Comparison of ENCODE assay signal across 17 cellular contexts in genomic region chr16:75272629-75273028, GRCh38. TPM values are rescaled to one million over a fixed set of nuclear protein-coding genes. Genes with fewer than 3 reads are reported as not detected.
DNase-seq lines count a peak whose midpoint lies in the region; ATAC-seq, FAIRE-seq and TF ChIP-seq lines count a peak whose summit lies in the region.
"Not testable (repeated sequence)": the region's sequence is repeated elsewhere in the genome, so short reads cannot be mapped to it uniquely, and the experiment has no call there.
"Had no signal": no experiment of that assay in that cellular context is flagged by ENCODE, and none has a peak within 500 bp of the region (broad histone marks: within the 10 kb centered on the region; RNA-seq: fewer than 3 reads in every experiment).

No MANE protein-coding gene starts in this region.

- 69% methylated on average over 10 of the region's 10 CpGs for WGBS in HepG2 (ENCODE audit: low lambda C conversion rate)

- not testable (repeated sequence) for H3K9me3 Mint-ChIP-seq in central memory CD8-positive, alpha-beta T cell; mesothelial cell of epicardium; osteocyte (ENCODE audit: unreplicated experiment)

- CTCF ChIA-PET in HEK293 (lab: Yijun Ruan, JAX); HepG2 (lab: Yijun Ruan, JAX; ENCODE audit: low intra/inter-chr PET ratio, low total read pairs): not testable (repeated sequence)
- CTCF ChIA-PET in RWPE1 (lab: Yijun Ruan, JAX): interaction anchor here (0.6 kb wide), 3 partner anchors 20 to 36 kb away, joined by 3 to 7 read pairs (median 5); no protein-coding TSS in a partner anchor

- not testable (repeated sequence) for H3K27me3 ChIP-seq in GM06990 (replicated peaks; ENCODE audit: control insufficient read depth, insufficient read depth, low read length); HepG2 (ENCODE audit: control insufficient read depth in 1 of 2, insufficient read depth in 2 of 2, low read length in 2 of 2)

- H3K4me3 Mint-ChIP-seq in central memory CD8-positive, alpha-beta T cell; mesothelial cell of epicardium; osteocyte (ENCODE audit: unreplicated experiment): not testable (repeated sequence)

- not testable (repeated sequence) for ATAC-seq in central memory CD8-positive, alpha-beta T cell (replicated peaks; ENCODE audit: extremely low read depth, poor library complexity, severe bottlenecking); HepG2

- POLR2A ChIA-PET in HEK293 (lab: Yijun Ruan, JAX): interaction anchor here (0.5 kb wide), 1 partner anchor 74 kb away, joined by 4 read pairs; no protein-coding TSS in a partner anchor
- POLR2A ChIA-PET in RWPE1 (lab: Yijun Ruan, JAX; ENCODE audit: low non-redundant PET): not testable (repeated sequence)
- POLR2A ChIA-PET in HepG2 (lab: Yijun Ruan, JAX): interaction anchor here (1.3 to 4.5 kb wide), 4 partner anchors 10 to 38 kb away, joined by 3 to 41 read pairs (median 12); no protein-coding TSS in a partner anchor

- FAIRE-seq in HepG2 (lab: Jason Lieb, UNC): not testable (repeated sequence)

- not testable (repeated sequence) for H3K4me1 Mint-ChIP-seq in central memory CD8-positive, alpha-beta T cell; mesothelial cell of epicardium
- H3K4me1 Mint-ChIP-seq in osteocyte (ENCODE audit: unreplicated experiment): peaks cover 45% of the 10 kb centered on the region

- not testable (repeated sequence) for H3K36me3 Mint-ChIP-seq in central memory CD8-positive, alpha-beta T cell (ENCODE audit: insufficient read depth); mesothelial cell of epicardium; osteocyte (ENCODE audit: unreplicated experiment)

- H3K9ac ChIP-seq in HepG2 (ENCODE audit: insufficient read depth, low read depth, low read length): peak overlapping the region; percentile 37; the same call in 1 of the 2 replicates

- intact Hi-C loops in HepG2 (cut with micrococcal nuclease; ENCODE audit: unreplicated experiment): not testable (repeated sequence)

- peak overlapping the region; percentile 88 for H3K4me2 ChIP-seq in HepG2 (ENCODE audit: low read depth, low read length)

- in situ Hi-C loops in HepG2 (cut with HindIII; ENCODE audit: extremely low pct_ligation_motif_present, low pct_unique_long_range_greater_than_20kb): not testable (repeated sequence)

- BruUV-seq in HepG2 (replicated peaks; lab: Mats Ljungman, UMichigan): not testable (repeated sequence)

- TF ChIP-seq POLR2A in HepG2 (IDR thresholded peaks at IDR 0.05; ENCODE audit: insufficient read depth in 1 of 2, low read depth in 2 of 2, low read length in 2 of 2): not testable (repeated sequence)

- H3K4me1 ChIP-seq in HEK293 (ENCODE audit: control insufficient read depth, insufficient read depth, low read length): not testable (repeated sequence)
- peaks cover 55% of the 10 kb centered on the region for H3K4me1 ChIP-seq in HepG2 (ENCODE audit: insufficient read depth, low read length)

- not testable (repeated sequence) for TF ChIP-seq RAD21 in HepG2 (CRISPR knock-in tag; IDR thresholded peaks at IDR 0.05)

- peak overlapping the region; percentile 64 for H3K27ac Mint-ChIP-seq in central memory CD8-positive, alpha-beta T cell (ENCODE audit: low read depth)
- H3K27ac Mint-ChIP-seq in mesothelial cell of epicardium (peak overlapping the region; percentile 67), osteocyte (ENCODE audit: unreplicated experiment) (peak overlapping the region; percentile 78)

- peaks cover 26% of the 10 kb centered on the region for H3K27me3 Mint-ChIP-seq in central memory CD8-positive, alpha-beta T cell
- not testable (repeated sequence) for H3K27me3 Mint-ChIP-seq in mesothelial cell of epicardium (ENCODE audit: low read depth); osteocyte (ENCODE audit: unreplicated experiment)

- not testable (repeated sequence) for H4K20me1 ChIP-seq in HepG2 (ENCODE audit: insufficient read depth, low read length)

- H3K4me3 ChIP-seq in GM06990 (replicated peaks; ENCODE audit: low read depth, low read length); HEK293 (ENCODE audit: low read depth, low read length): not testable (repeated sequence)
- H3K4me3 ChIP-seq in HepG2 (replicated peaks in 1 of 3; ENCODE audit: insufficient read depth in 1 of 3, low read depth in 2 of 3, low read length in 3 of 3): peak overlapping the region in 1 of 3 experiments; percentile 59; a peak in 1 of 6 replicates

- H3K36me3 ChIP-seq in GM06990 (ENCODE audit: control insufficient read depth, insufficient read depth, low read length); HEK293 (ENCODE audit: control insufficient read depth in 2 of 2, insufficient read depth in 1 of 2, low read length in 2 of 2); HepG2 (replicated peaks in 1 of 2; ENCODE audit: control insufficient read depth in 1 of 2, insufficient read depth in 2 of 2, low read length in 2 of 2): not testable (repeated sequence)

- H3K79me2 ChIP-seq in HepG2 (ENCODE audit: insufficient read depth, low read length): not testable (repeated sequence)

- not testable (repeated sequence) for H2AFZ ChIP-seq in HepG2 (ENCODE audit: low read length)

- not testable (repeated sequence) for TF ChIP-seq EP300 in HepG2 (IDR thresholded peaks at IDR 0.05; ENCODE audit: low read depth in 2 of 2, low read length in 2 of 2); HepG2 (CRISPR knock-in tag; IDR thresholded peaks at IDR 0.05; ENCODE audit: borderline replicate concordance)

- DNase-seq in GM06990 (ENCODE audit: extremely low read depth, insufficient read length); RWPE1 (ENCODE audit: low spot score); central memory CD8-positive, alpha-beta T cell (ENCODE audit: low spot score in 2 of 2); HepG2 (ENCODE audit: low spot score); mesothelial cell of epicardium (ENCODE audit: low spot score in 2 of 2, unreplicated experiment in 2 of 2); osteocyte (ENCODE audit: extremely low spot score, unreplicated experiment): not testable (repeated sequence)

- TF ChIP-seq CTCF in GM06990 (IDR thresholded peaks at IDR 0.05; ENCODE audit: insufficient read depth, low read length, poor library complexity, severe bottlenecking): peak; percentile 6
- not testable (repeated sequence) for TF ChIP-seq CTCF in HEK293 (tag by site-specific recombination; IDR thresholded peaks at IDR 0.05); RWPE1 (conservative IDR thresholded peaks at IDR 0.05; ENCODE audit: low read depth); HepG2 (CRISPR knock-in tag; IDR thresholded peaks at IDR 0.05); mesothelial cell of epicardium (IDR thresholded peaks at IDR 0.05; ENCODE audit: unreplicated experiment); osteocyte (IDR thresholded peaks at IDR 0.05)

- H3K27ac ChIP-seq in HEK293 (ENCODE audit: extremely low read depth, low read depth, low read length); HepG2 (ENCODE audit: extremely low read length, insufficient read depth, low read length): not testable (repeated sequence)
- H3K27ac ChIP-seq in RWPE1: peak overlapping the region; percentile 58

- H3K9me3 ChIP-seq in HEK293 (ENCODE audit: control insufficient read depth, insufficient read depth, low read depth, low read length); HepG2 (ENCODE audit: low read length): not testable (repeated sequence)

RNA-seq across cellular contexts. Expression of gene BCAR1, which starts 21.2 kb away (rescaled TPM):
- 35.9 and 48.1 TPM in 2 replicates for total RNA-seq in HepG2 (2016; rRNA removed; fragmentation: Illumina TruSeq; extraction: Trizol)
- 13.1 and 14.5 TPM in 2 replicates for total RNA-seq in HepG2 (2016; cell fraction: cytosol; rRNA removed; fragmentation: Illumina TruSeq; extraction: Trizol; ENCODE audit: low read depth)
- 33.1 and 51.1 TPM in 2 replicates for total RNA-seq in HepG2 (2016; cell fraction: insoluble cytoplasmic fraction; rRNA removed; fragmentation: Illumina TruSeq; extraction: Trizol)
- 38.7 and 43.1 TPM in 2 replicates for total RNA-seq in HepG2 (2016; cell fraction: membrane; rRNA removed; fragmentation: Illumina TruSeq; extraction: Trizol)
- total RNA-seq in HepG2 (2016; cell fraction: nucleus; rRNA removed; fragmentation: Illumina TruSeq; extraction: Trizol): 38.1 and 45.0 TPM in 2 replicates
- polyA plus RNA-seq in HepG2 (2011; rRNA removed): 51.7 and 57.8 TPM in 2 replicates
- 31.6 and 53.3 TPM in 2 replicates for polyA plus RNA-seq in HepG2 (2011; cell fraction: cytosol; rRNA removed)
- polyA plus RNA-seq in HepG2 (2011; cell fraction: nucleus; rRNA removed): 202 and 242 TPM in 2 replicates
- 39.6 and 65.3 TPM in 2 replicates for polyA plus RNA-seq in HepG2 (2012)
- polyA plus RNA-seq in HepG2 (2016; cell fraction: cytosol; fragmentation: Illumina TruSeq; extraction: Trizol; ENCODE audit: low read depth): 13.2 and 13.9 TPM in 2 replicates
- polyA plus RNA-seq in HepG2 (2016; cell fraction: insoluble cytoplasmic fraction; fragmentation: Illumina TruSeq; extraction: Trizol; ENCODE audit: low read depth): 47.9 and 56.1 TPM in 2 replicates
- polyA plus RNA-seq in HepG2 (2016; cell fraction: membrane; fragmentation: Illumina TruSeq; extraction: Trizol; ENCODE audit: low read depth): 24.5 and 27.8 TPM in 2 replicates
- 68.9 and 74.0 TPM in 2 replicates for polyA plus RNA-seq in HepG2 (2016; cell fraction: nucleus; fragmentation: Illumina TruSeq; extraction: Trizol; ENCODE audit: insufficient read depth, low read depth)
- 35.0 and 120 TPM in 2 replicates for polyA minus RNA-seq in HepG2 (2011; rRNA and poly(A)+ RNA removed; ENCODE audit: low replicate concordance)
- 32.5 and 33.4 TPM in 2 replicates for polyA minus RNA-seq in HepG2 (2011; cell fraction: cytosol; rRNA and poly(A)+ RNA removed)
- polyA minus RNA-seq in HepG2 (2011; cell fraction: nucleus; rRNA and poly(A)+ RNA removed): 77.6 and 107 TPM in 2 replicates
- 87.3 to 95.9 TPM (median 95.1 TPM) in 3 replicates for total RNA-seq in mesothelial cell of epicardium
- total RNA-seq in osteocyte: 126 and 138 TPM in 2 replicates
- polyA plus RNA-seq: CD14-positive monocyte; CD8-positive, alpha-beta memory T cell had no signal

RNA-seq across cellular contexts. Expression of gene CTRB1, which starts 53.8 kb away (rescaled TPM):
- total RNA-seq in HepG2 (2016; rRNA removed; fragmentation: Illumina TruSeq; extraction: Trizol) (not detected in 2 replicates), mesothelial cell of epicardium (not detected in 3 replicates), osteocyte (not detected in 2 replicates)
- not detected in 2 replicates for total RNA-seq in HepG2 (2016; cell fraction: cytosol; rRNA removed; fragmentation: Illumina TruSeq; extraction: Trizol; ENCODE audit: low read depth)
- not detected in 2 replicates for total RNA-seq in HepG2 (2016; cell fraction: insoluble cytoplasmic fraction; rRNA removed; fragmentation: Illumina TruSeq; extraction: Trizol)
- not detected in 2 replicates for total RNA-seq in HepG2 (2016; cell fraction: membrane; rRNA removed; fragmentation: Illumina TruSeq; extraction: Trizol)
- not detected in 2 replicates for total RNA-seq in HepG2 (2016; cell fraction: nucleus; rRNA removed; fragmentation: Illumina TruSeq; extraction: Trizol)
- polyA plus RNA-seq in HepG2 (2011; rRNA removed): 0.55 TPM in 1 of 2 replicates, not detected in the other
- 0.13 and 0.14 TPM in 2 replicates for polyA plus RNA-seq in HepG2 (2011; cell fraction: cytosol; rRNA removed)
- polyA plus RNA-seq in HepG2 (2011; cell fraction: nucleus; rRNA removed): 0.47 TPM in 1 of 2 replicates, not detected in the other
- polyA plus RNA-seq in HepG2 (2012): not detected in 2 replicates
- polyA plus RNA-seq in HepG2 (2016; cell fraction: cytosol; fragmentation: Illumina TruSeq; extraction: Trizol; ENCODE audit: low read depth): not detected in 2 replicates
- polyA plus RNA-seq in HepG2 (2016; cell fraction: insoluble cytoplasmic fraction; fragmentation: Illumina TruSeq; extraction: Trizol; ENCODE audit: low read depth): not detected in 2 replicates
- not detected in 2 replicates for polyA plus RNA-seq in HepG2 (2016; cell fraction: membrane; fragmentation: Illumina TruSeq; extraction: Trizol; ENCODE audit: low read depth)
- polyA plus RNA-seq in HepG2 (2016; cell fraction: nucleus; fragmentation: Illumina TruSeq; extraction: Trizol; ENCODE audit: insufficient read depth, low read depth): not detected in 2 replicates
- polyA minus RNA-seq in HepG2 (2011; rRNA and poly(A)+ RNA removed; ENCODE audit: low replicate concordance): not detected in 2 replicates
- not detected in 2 replicates for polyA minus RNA-seq in HepG2 (2011; cell fraction: cytosol; rRNA and poly(A)+ RNA removed)
- polyA minus RNA-seq in HepG2 (2011; cell fraction: nucleus; rRNA and poly(A)+ RNA removed): not detected in 2 replicates
- total RNA-seq: A172; A673; CD4-positive, alpha-beta T cell; CD8-positive, alpha-beta memory T cell; GM23248; H1; H7; HFFc6 had no signal
- polyA plus RNA-seq: BJ; CD14-positive monocyte; CD8-positive, alpha-beta memory T cell; GM23248; H1 had no signal
